8 cellular contexts compared by ENCODE assay signal in the genomic region with DNA sequence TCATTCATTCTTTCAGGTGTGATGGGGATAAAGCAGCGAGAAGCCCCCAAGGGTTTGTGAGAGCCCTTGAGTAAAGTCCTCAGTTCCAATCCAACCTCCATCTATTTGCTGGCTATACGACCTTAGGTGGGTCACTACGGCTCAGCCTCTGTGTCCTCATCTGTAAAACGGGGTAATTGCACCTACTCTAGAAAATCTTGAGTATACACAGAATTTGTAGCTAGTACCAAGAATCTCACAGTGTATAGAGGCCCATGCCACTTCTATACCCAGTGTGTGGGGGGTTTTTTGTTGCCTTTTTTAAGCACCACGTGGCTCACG. TPM values are rescaled to one million over a fixed set of nuclear protein-coding genes. Genes with fewer than 3 reads are reported as not detected.
DNase-seq lines count a peak whose midpoint lies in the region; ATAC-seq, FAIRE-seq and TF ChIP-seq lines count a peak whose summit lies in the region.

No MANE protein-coding gene starts in this region.

- no peaks in the 10 kb centered on the region for H4K20me1 ChIP-seq in GM12878 (ENCODE audit: control insufficient read depth, insufficient read depth)

- no peak for TF ChIP-seq EP300 in GM12878 (IDR thresholded peaks at IDR 0.05; ENCODE audit: borderline replicate concordance in 1 of 2, control insufficient read depth in 1 of 2, low read depth in 2 of 2, low read length in 2 of 2)

- H3K27ac ChIP-seq in GM12878 (ENCODE audit: control insufficient read depth, insufficient read depth): peak overlapping the region; percentile 91

- DNase-seq in BE2C (no peak), GM12878 (ENCODE audit: low read depth, low spot score) (no peak), Kasumi-1 (lab: John Stamatoyannopoulos, UW) (no peak), GM13976 (ENCODE audit: low spot score) (no peak), NCI-H2107 treated with DMSO at 0.1 percent for 48 hours (lab: John Stamatoyannopoulos, UW; ENCODE audit: unreplicated experiment) (no peak)

- FAIRE-seq in GM12878 (lab: Jason Lieb, UNC): no peak

- H3K9ac ChIP-seq in GM12878 (ENCODE audit: control insufficient read depth, insufficient read depth, low read length) (peak overlapping the region; percentile 99), mucosa of stomach (ENCODE audit: low read length) (no peak overlapping the region)

- SMC1A ChIA-PET in GM12878 (lab: Charles Lee; ENCODE audit: uncharacterized antibody, unreplicated experiment): interaction anchor here (0.6 to 2.1 kb wide), 6 partner anchors 11 to 79 kb away, joined by 3 to 12 read pairs (median 4); no protein-coding TSS in a partner anchor

- no peaks in the 10 kb centered on the region for H3K9me3 ChIP-seq in BE2C
- H3K9me3 ChIP-seq in GM12878 (replicated peaks; ENCODE audit: control insufficient read depth, insufficient read depth, low read length): no peaks in the 10 kb centered on the region; the same call in 2 of the 3 replicates
- no peaks in the 10 kb centered on the region for H3K9me3 ChIP-seq in mucosa of stomach (ENCODE audit: control insufficient read depth, low read length)

- CTCF ChIA-PET in GM12878 (lab: Yijun Ruan, JAX): interaction anchor here (0.7 to 1.9 kb wide), 6 partner anchors 33 to 196 kb away, joined by 3 to 19 read pairs (median 4); no protein-coding TSS in a partner anchor

- 2% methylated on average over 6 of the region's 6 CpGs for WGBS in GM12878 (ENCODE audit: insufficient coverage, insufficient replicate concordance, low lambda C conversion rate, missing lambda C conversion rate)

- H3K79me2 ChIP-seq in GM12878 (ENCODE audit: control insufficient read depth, insufficient read depth, low read length): peaks cover 45% of the 10 kb centered on the region

- H3K4me1 ChIP-seq in BE2C (no peaks in the 10 kb centered on the region), GM12878 (ENCODE audit: control insufficient read depth, insufficient read depth, low read length) (peaks cover 20% of the 10 kb centered on the region), mucosa of stomach (ENCODE audit: control insufficient read depth, insufficient read depth, low read length) (peaks cover 9% of the 10 kb centered on the region)

- POLR2A ChIA-PET in GM12878 (lab: Charles Lee): interaction anchor here (0.6 to 1.8 kb wide), 4 partner anchors 19 to 246 kb away, joined by 3 to 7 read pairs (median 4); a partner anchor contains a TSS

- no peak for TF ChIP-seq RAD21 in GM12878 (IDR thresholded peaks at IDR 0.05; ENCODE audit: insufficient read depth, low read depth, low read length)

- BruUV-seq in GM12878 (replicated peaks; lab: Mats Ljungman, UMichigan): no TSS peak

- H3K27me3 ChIP-seq in BE2C: no peaks in the 10 kb centered on the region
- H3K27me3 ChIP-seq in GM12878 (replicated peaks in 1 of 2; ENCODE audit: control insufficient read depth in 2 of 2, insufficient read depth in 2 of 2, low read length in 1 of 2): no peaks in the 10 kb centered on the region
- no peaks in the 10 kb centered on the region for H3K27me3 ChIP-seq in mucosa of stomach (ENCODE audit: control insufficient read depth, insufficient read depth, low read length)

- peak overlapping the region; percentile 95 for H3K4me3 ChIP-seq in BE2C (ENCODE audit: low read depth, low read length)
- peak overlapping the region; percentile 68; the same call in 1 of the 2 replicates for H3K4me3 ChIP-seq in GM12878
- H3K4me3 ChIP-seq in mucosa of stomach (ENCODE audit: low read length): peak overlapping the region; percentile 48

- ATAC-seq in HG02973 (IDR thresholded peaks at IDR 0.05; ENCODE audit: unreplicated experiment) (peak; percentile 2), GM12878 (peak; percentile 17), HG02623 (IDR thresholded peaks at IDR 0.05; ENCODE audit: unreplicated experiment) (no peak)

- H2AFZ ChIP-seq in GM12878 (ENCODE audit: control insufficient read depth, low read depth, low read length): peak overlapping the region; percentile 73

- RAD21 ChIA-PET in GM12878 (lab: Charles Lee; ENCODE audit: unreplicated experiment): interaction anchor here (0.6 to 3.2 kb wide), 8 partner anchors 25 to 223 kb away, joined by 3 to 18 read pairs (median 4); a partner anchor contains a TSS

- intact Hi-C loops in GM12878 (cut with micrococcal nuclease; ENCODE audit: unreplicated experiment): loop anchor here (2.0 to 5.0 kb wide), 2 partner anchors 42 to 56 kb away; no protein-coding TSS in a partner anchor

- in situ Hi-C loops in GM12878 (cut with MboI): no loop called here
- in situ Hi-C loops in GM13976 (cut with MboI; ENCODE audit: low sequenced_read_pairs, unreplicated experiment): no loop called here

- TF ChIP-seq CTCF in BE2C (IDR thresholded peaks at IDR 0.05; ENCODE audit: low read depth, low read length): no peak
- TF ChIP-seq CTCF in GM12878 (IDR thresholded peaks at IDR 0.05 in 2 of 3, conservative IDR thresholded peaks at IDR 0.05 in 1 of 3; ENCODE audit: control insufficient read depth in 2 of 3, extremely low read depth in 1 of 3, insufficient read depth in 1 of 3, low read depth in 3 of 3, low read length in 3 of 3): no peak
- TF ChIP-seq CTCF in GM13976 (IDR thresholded peaks at IDR 0.05; ENCODE audit: borderline replicate concordance, control extremely low read depth, extremely low read depth, insufficient read depth, missing control alignments): no peak

- no peak for TF ChIP-seq POLR2A in GM12878 (IDR thresholded peaks at IDR 0.05; ENCODE audit: low read depth, low read length)

- peaks cover 24% of the 10 kb centered on the region for H3K36me3 ChIP-seq in BE2C
- peaks cover 2% of the 10 kb centered on the region in 2 experiments; a peak in 2 of 4 replicates for H3K36me3 ChIP-seq in GM12878 (ENCODE audit: control insufficient read depth in 2 of 2, insufficient read depth in 2 of 2, low read length in 1 of 2)
- H3K36me3 ChIP-seq in mucosa of stomach (ENCODE audit: control insufficient read depth, insufficient read depth, low read length): peaks cover 2% of the 10 kb centered on the region

- peak overlapping the region; percentile 95 for H3K4me2 ChIP-seq in GM12878 (ENCODE audit: control insufficient read depth, insufficient read depth)

RNA-seq across cellular contexts. Expression of a gene that starts 0.4 kb away (rescaled TPM):
- polyA plus RNA-seq in BE2C (2012; ENCODE audit: insufficient read depth, insufficient read length, low read depth): 151 TPM
- 263 and 295 TPM in 2 replicates for total RNA-seq in GM12878 (2013; cell fraction: nucleolus; rRNA removed)
- total RNA-seq in GM12878 (2014; rRNA removed) (87.7 and 114 TPM in 2 replicates), GM12878 (2014; rRNA removed; fragmentation: Illumina TruSeq; extraction: Trizol) (67.2 and 70.0 TPM in 2 replicates), GM12878 (2021) (221 and 238 TPM in 2 replicates)
- polyA plus RNA-seq in GM12878 (2011; ENCODE audit: low read depth): 71.5 TPM
- polyA plus RNA-seq in GM12878 (2011; rRNA removed) (100 and 130 TPM in 2 replicates), GM12878 (2014; fragmentation: Illumina TruSeq; extraction: Trizol) (132 and 137 TPM in 2 replicates), GM12878 (2014; fragmentation: Nextera tagmentation; extraction: Ambion mirVana) (100 to 1,000 TPM; 128 to 149 TPM), GM12878 (2014; rRNA removed) (107 and 126 TPM in 2 replicates), GM12878 (2016; fragmentation: Nextera tagmentation; extraction: Ambion mirVana) (100 to 1,000 TPM; 280 to 290 TPM)
- 75.3 and 81.4 TPM in 2 replicates for polyA plus RNA-seq in GM12878 (2011; cell fraction: cytosol; rRNA removed)
- 356 and 514 TPM in 2 replicates for polyA plus RNA-seq in GM12878 (2011; cell fraction: nucleus; rRNA removed)
- 113 and 151 TPM in 2 replicates for polyA plus RNA-seq in GM12878 (2012)
- 105 and 125 TPM in 2 replicates for polyA minus RNA-seq in GM12878 (2011; rRNA and poly(A)+ RNA removed)
- 67.9 and 73.8 TPM in 2 replicates for polyA minus RNA-seq in GM12878 (2011; cell fraction: cytosol; rRNA and poly(A)+ RNA removed)
- polyA minus RNA-seq in GM12878 (2011; cell fraction: nucleus; rRNA and poly(A)+ RNA removed): 91.4 and 160 TPM in 2 replicates

RNA-seq across cellular contexts. Expression of a gene that starts 36.0 kb away (rescaled TPM):
- 11.0 TPM for polyA plus RNA-seq in BE2C (2012; ENCODE audit: insufficient read depth, insufficient read length, low read depth)
- 47.7 and 53.8 TPM in 2 replicates for total RNA-seq in GM12878 (2013; cell fraction: nucleolus; rRNA removed)
- total RNA-seq in GM12878 (2014; rRNA removed): 13.0 and 13.3 TPM in 2 replicates
- total RNA-seq in GM12878 (2014; rRNA removed; fragmentation: Illumina TruSeq; extraction: Trizol): 9.3 and 9.8 TPM in 2 replicates
- total RNA-seq in GM12878 (2021): 19.1 and 19.6 TPM in 2 replicates
- polyA plus RNA-seq in GM12878 (2011; ENCODE audit: low read depth): 8.8 TPM
- 14.4 and 26.8 TPM in 2 replicates for polyA plus RNA-seq in GM12878 (2011; rRNA removed)
- polyA plus RNA-seq in GM12878 (2011; cell fraction: cytosol; rRNA removed): 39.3 and 44.0 TPM in 2 replicates
- 20.3 and 21.5 TPM in 2 replicates for polyA plus RNA-seq in GM12878 (2011; cell fraction: nucleus; rRNA removed)
- 12.5 and 18.2 TPM in 2 replicates for polyA plus RNA-seq in GM12878 (2012)
- polyA plus RNA-seq in GM12878 (2014; fragmentation: Illumina TruSeq; extraction: Trizol): 6.3 and 7.1 TPM in 2 replicates
- 1 to 10 TPM; 4.9 to 9.6 TPM for polyA plus RNA-seq in GM12878 (2014; fragmentation: Nextera tagmentation; extraction: Ambion mirVana)
- 9.9 and 10.9 TPM in 2 replicates for polyA plus RNA-seq in GM12878 (2014; rRNA removed)
- polyA plus RNA-seq in GM12878 (2016; fragmentation: Nextera tagmentation; extraction: Ambion mirVana): 10 to 100 TPM; 18.6 to 20.6 TPM
- polyA minus RNA-seq in GM12878 (2011; rRNA and poly(A)+ RNA removed): 79.8 and 118 TPM in 2 replicates
- polyA minus RNA-seq in GM12878 (2011; cell fraction: cytosol; rRNA and poly(A)+ RNA removed): 38.6 and 43.2 TPM in 2 replicates
- polyA minus RNA-seq in GM12878 (2011; cell fraction: nucleus; rRNA and poly(A)+ RNA removed): 11.7 and 20.7 TPM in 2 replicates

RNA-seq across cellular contexts. Expression of a gene that starts 56.9 kb away (rescaled TPM):
- 294 TPM for polyA plus RNA-seq in BE2C (2012; ENCODE audit: insufficient read depth, insufficient read length, low read depth)
- total RNA-seq in GM12878 (2013; cell fraction: nucleolus; rRNA removed): 37.1 and 41.1 TPM in 2 replicates
- total RNA-seq in GM12878 (2014; rRNA removed) (196 and 221 TPM in 2 replicates), GM12878 (2014; rRNA removed; fragmentation: Illumina TruSeq; extraction: Trizol) (36.4 and 44.4 TPM in 2 replicates), GM12878 (2021) (162 and 169 TPM in 2 replicates)
- 22.8 TPM for polyA plus RNA-seq in GM12878 (2011; ENCODE audit: low read depth)
- polyA plus RNA-seq in GM12878 (2011; rRNA removed) (16.6 and 56.2 TPM in 2 replicates), GM12878 (2014; fragmentation: Illumina TruSeq; extraction: Trizol) (9.5 and 44.4 TPM in 2 replicates), GM12878 (2014; fragmentation: Nextera tagmentation; extraction: Ambion mirVana) (1 to 10 TPM in 1 of 2 experiments, under 1 TPM in 1; 0.79 to 5.8 TPM), GM12878 (2014; rRNA removed) (174 and 217 TPM in 2 replicates), GM12878 (2016; fragmentation: Nextera tagmentation; extraction: Ambion mirVana) (100 to 1,000 TPM; 183 to 186 TPM)
- 127 and 134 TPM in 2 replicates for polyA plus RNA-seq in GM12878 (2011; cell fraction: cytosol; rRNA removed)
- polyA plus RNA-seq in GM12878 (2011; cell fraction: nucleus; rRNA removed): 148 and 198 TPM in 2 replicates
- polyA plus RNA-seq in GM12878 (2012): 88.5 and 90.8 TPM in 2 replicates
- 19.6 and 29.7 TPM in 2 replicates for polyA minus RNA-seq in GM12878 (2011; rRNA and poly(A)+ RNA removed)
- polyA minus RNA-seq in GM12878 (2011; cell fraction: cytosol; rRNA and poly(A)+ RNA removed): 24.2 and 28.3 TPM in 2 replicates
- 20.2 and 32.4 TPM in 2 replicates for polyA minus RNA-seq in GM12878 (2011; cell fraction: nucleus; rRNA and poly(A)+ RNA removed)
